Comparison of ENCODE assay signal across 29 cellular contexts in genomic region chr13:86095351-86095750, GRCh38.
"Had no signal": no experiment of that assay in that cellular context is flagged by ENCODE, and none has a peak within 500 bp of the region (broad histone marks: within the 10 kb centered on the region; RNA-seq: fewer than 3 reads in every experiment).

No MANE protein-coding gene starts in this region.

- H3K27me3 Mint-ChIP-seq: naive thymus-derived CD8-positive, alpha-beta T cell; natural killer cell treated with Interleukin-12 subunit alpha and Interleukin-12 subunit beta and Interleukin-15 and Interleukin-18, amount 100 ng/mL, for 72 hours; progenitor cell of endocrine pancreas; stimulated activated naive B cell treated with anti-CD40 and anti-IgM and Interleukin-4, amounts not matched to agents 10 μg/mL and 1 μg/mL and 100 μg/mL, for 72 hours; stimulated activated naive CD8-positive, alpha-beta T cell treated with anti-CD3 and anti-CD28 coated beads, Interleukin-15, Interleukin-2, amounts not matched to agents 100 ng/mL and 50 ng/mL, for 24 hours had no signal

- H3K4me3 Mint-ChIP-seq: naive thymus-derived CD8-positive, alpha-beta T cell; natural killer cell treated with Interleukin-12 subunit alpha and Interleukin-12 subunit beta and Interleukin-15 and Interleukin-18, amount 100 ng/mL, for 72 hours; nephron progenitor cell; neural progenitor cell; stimulated activated effector memory CD8-positive, alpha-beta T cell treated with anti-CD3 and anti-CD28 coated beads, Interleukin-12 subunit alpha, Interleukin-12 subunit beta, amount 100 ng/mL, for 72 hours; stimulated activated naive B cell treated with anti-CD40 and anti-IgM and Interleukin-4, amounts not matched to agents 10 μg/mL and 1 μg/mL and 100 μg/mL, for 72 hours; stimulated activated naive CD8-positive, alpha-beta T cell treated with anti-CD3 and anti-CD28 coated beads, Interleukin-15, Interleukin-2, amounts not matched to agents 100 ng/mL and 50 ng/mL, for 24 hours had no signal

- DNase-seq: naive thymus-derived CD8-positive, alpha-beta T cell; nephron progenitor cell; occipital lobe; ovary; posterior cingulate gyrus; psoas muscle; right cardiac atrium; right lobe of liver; sigmoid colon; small intestine; stimulated activated CD4-positive, alpha-beta T cell treated with anti-CD3 and anti-CD28 coated beads, Interleukin-15, amount 100 ng/mL, for 24 hours; stimulated activated CD4-positive, alpha-beta T cell treated with anti-CD3 and anti-CD28 coated beads, Interleukin-2, amount 100 ng/mL, for 24 hours; stimulated activated CD4-positive, alpha-beta T cell treated with anti-CD3 and anti-CD28 coated beads, Interleukin-2, amount 100 ng/mL, for 48 hours; stimulated activated CD4-positive, alpha-beta T cell treated with anti-CD3 and anti-CD28 coated beads, Interleukin-4, amount 100 ng/mL, for 24 hours; stimulated activated naive B cell treated with anti-CD40 and anti-IgM and Interleukin-4, amounts not matched to agents 10 μg/mL and 1 μg/mL and 100 μg/mL, for 72 hours; stimulated activated naive CD4-positive, alpha-beta T cell treated with Interleukin-2 at 50 U/mL for 16 hours; stomach; thyroid gland; trophoblast cell; upper lobe of left lung had no signal

- H3K4me1 Mint-ChIP-seq: naive thymus-derived CD8-positive, alpha-beta T cell; nephron progenitor cell; neural progenitor cell; stimulated activated effector memory CD8-positive, alpha-beta T cell treated with anti-CD3 and anti-CD28 coated beads, Interleukin-12 subunit alpha, Interleukin-12 subunit beta, amount 100 ng/mL, for 72 hours; stimulated activated naive B cell treated with anti-CD40 and anti-IgM and Interleukin-4, amounts not matched to agents 10 μg/mL and 1 μg/mL and 100 μg/mL, for 72 hours had no signal

- H3K9me3 ChIP-seq: ovary, psoas muscle, right lobe of liver, stomach, thoracic aorta, thyroid gland, tibial nerve, upper lobe of left lung, vagina had no signal

- H3K27me3 ChIP-seq: neural progenitor cell, ovary, right lobe of liver, sigmoid colon, stomach, thyroid gland, tibial nerve, upper lobe of left lung, vagina had no signal

- H3K27ac ChIP-seq: neural progenitor cell, ovary, parathyroid adenoma, psoas muscle, right lobe of liver, sigmoid colon, stomach, thoracic aorta, thyroid gland, tibial nerve, upper lobe of left lung, vagina had no signal

- H3K27ac Mint-ChIP-seq: naive thymus-derived CD8-positive, alpha-beta T cell; natural killer cell treated with Interleukin-12 subunit alpha and Interleukin-12 subunit beta and Interleukin-15 and Interleukin-18, amount 100 ng/mL, for 72 hours; nephron progenitor cell; neural progenitor cell; progenitor cell of endocrine pancreas; stimulated activated effector memory CD8-positive, alpha-beta T cell treated with anti-CD3 and anti-CD28 coated beads, Interleukin-12 subunit alpha, Interleukin-12 subunit beta, amount 100 ng/mL, for 72 hours; stimulated activated naive B cell treated with anti-CD40 and anti-IgM and Interleukin-4, amounts not matched to agents 10 μg/mL and 1 μg/mL and 100 μg/mL, for 72 hours; stimulated activated naive CD8-positive, alpha-beta T cell treated with anti-CD3 and anti-CD28 coated beads, Interleukin-15, Interleukin-2, amounts not matched to agents 100 ng/mL and 50 ng/mL, for 24 hours had no signal

- H3K4me3 ChIP-seq: neural progenitor cell, ovary, psoas muscle, right lobe of liver, sigmoid colon, stomach, thoracic aorta, thyroid gland, tibial nerve, upper lobe of left lung, vagina had no signal

- H3K36me3 ChIP-seq: neural progenitor cell, ovary, right lobe of liver, sigmoid colon, stomach, thoracic aorta, thyroid gland, tibial nerve, upper lobe of left lung, vagina had no signal

- H3K36me3 Mint-ChIP-seq: naive thymus-derived CD8-positive, alpha-beta T cell; natural killer cell treated with Interleukin-12 subunit alpha and Interleukin-12 subunit beta and Interleukin-15 and Interleukin-18, amount 100 ng/mL, for 72 hours; neural progenitor cell; stimulated activated effector memory CD8-positive, alpha-beta T cell treated with anti-CD3 and anti-CD28 coated beads, Interleukin-12 subunit alpha, Interleukin-12 subunit beta, amount 100 ng/mL, for 72 hours; stimulated activated naive B cell treated with anti-CD40 and anti-IgM and Interleukin-4, amounts not matched to agents 10 μg/mL and 1 μg/mL and 100 μg/mL, for 72 hours had no signal

- H3K4me1 ChIP-seq: neural progenitor cell, parathyroid adenoma, psoas muscle, right lobe of liver, sigmoid colon, stomach, thyroid gland, tibial nerve, upper lobe of left lung, vagina had no signal

- ATAC-seq: naive thymus-derived CD8-positive, alpha-beta T cell; natural killer cell treated with Interleukin-12 subunit alpha and Interleukin-12 subunit beta and Interleukin-15 and Interleukin-18, amount 100 ng/mL, for 72 hours; psoas muscle; right cardiac atrium; right lobe of liver; stimulated activated effector memory CD8-positive, alpha-beta T cell treated with anti-CD3 and anti-CD28 coated beads, Interleukin-12 subunit alpha, Interleukin-12 subunit beta, amount 100 ng/mL, for 72 hours; stimulated activated naive B cell treated with anti-CD40 and anti-IgM and Interleukin-4, amounts not matched to agents 10 μg/mL and 1 μg/mL and 100 μg/mL, for 72 hours had no signal

- H3K9me3 Mint-ChIP-seq: nephron progenitor cell; neural progenitor cell; stimulated activated naive B cell treated with anti-CD40 and anti-IgM and Interleukin-4, amounts not matched to agents 10 μg/mL and 1 μg/mL and 100 μg/mL, for 72 hours had no signal
